Comparison of ENCODE assay signal across 11 cellular contexts in genomic region chr22:30354644-30355043, GRCh38. TPM values are rescaled to one million over a fixed set of nuclear protein-coding genes. Genes with fewer than 3 reads are reported as not detected.
DNase-seq lines count a peak whose midpoint lies in the region; ATAC-seq and TF ChIP-seq lines count a peak whose summit lies in the region.
"Had no signal": no experiment of that assay in that cellular context is flagged by ENCODE, and none has a peak within 500 bp of the region (broad histone marks: within the 10 kb centered on the region; RNA-seq: fewer than 3 reads in every experiment).

No MANE protein-coding gene starts in this region.

- H3K27ac Mint-ChIP-seq in activated naive CD8-positive, alpha-beta T cell treated with anti-CD3 and anti-CD28 coated beads for 36 hours, result peak overlapping the region; percentile 5
- H3K27ac Mint-ChIP-seq in naive thymus-derived CD4-positive, alpha-beta T cell, result peak overlapping the region in 8 of 9 donors; percentile 8 to 98 (median 74)

- peaks cover 44% of the 10 kb centered on the region for H3K79me2 ChIP-seq in ACC112 (ENCODE audit: control insufficient read depth, insufficient read depth, low read length, unreplicated experiment)

- H3K27me3 ChIP-seq in ACC112 (ENCODE audit: insufficient read depth, low read length) (no peaks in the 10 kb centered on the region), GM06990 (replicated peaks; ENCODE audit: control insufficient read depth, insufficient read depth, low read length) (no peaks in the 10 kb centered on the region)
- no peaks in the 10 kb centered on the region for H3K27me3 ChIP-seq in naive thymus-derived CD4-positive, alpha-beta T cell (ENCODE audit: control insufficient read depth in 2 of 2, insufficient read depth in 2 of 2, low read length in 2 of 2)
- H3K27me3 ChIP-seq: heart left ventricle, spleen had no signal

- H2AFZ ChIP-seq in ACC112 (ENCODE audit: low read length, unreplicated experiment), result no peak overlapping the region

- TF ChIP-seq CTCF in GM06990 (IDR thresholded peaks at IDR 0.05; ENCODE audit: insufficient read depth, low read length, poor library complexity, severe bottlenecking), result no peak

- DNase-seq in GM06990 (ENCODE audit: extremely low read depth, insufficient read length) (no peak), HCEC 1CT (no peak), AML-193 (lab: John Stamatoyannopoulos, UW) (no peak), AG08395 (ENCODE audit: low spot score) (no peak)
- DNase-seq in activated naive CD8-positive, alpha-beta T cell treated with anti-CD3 and anti-CD28 coated beads for 36 hours, result no peak
- DNase-seq in naive thymus-derived CD4-positive, alpha-beta T cell, result no peak
- no peak for DNase-seq in activated effector memory CD4-positive, alpha-beta T cell treated with anti-CD3 and anti-CD28 coated beads, Interleukin-2, amount 50 U/mL, for 16 hours
- DNase-seq: heart left ventricle, NCI-H526, spleen had no signal

- CTCF ChIA-PET in naive thymus-derived CD4-positive, alpha-beta T cell (lab: Charles Lee), result interaction anchor here (0.8 to 2.1 kb wide), 5 partner anchors 21 to 67 kb away, joined by 3 to 7 read pairs (median 3); partner anchors contain the start of gene CASTOR1

- no peak overlapping the region for H3K27ac ChIP-seq in ACC112 (ENCODE audit: low read depth, low read length)
- peak overlapping the region; percentile 100 for H3K27ac ChIP-seq in naive thymus-derived CD4-positive, alpha-beta T cell (ENCODE audit: low read depth, low read length)
- H3K27ac ChIP-seq: heart left ventricle had no signal

- no peaks in the 10 kb centered on the region for H3K36me3 ChIP-seq in ACC112 (ENCODE audit: insufficient read depth, low read length)
- H3K36me3 ChIP-seq in GM06990 (ENCODE audit: control insufficient read depth, insufficient read depth, low read length), result peaks cover 13% of the 10 kb centered on the region
- H3K36me3 ChIP-seq in naive thymus-derived CD4-positive, alpha-beta T cell (ENCODE audit: control insufficient read depth in 2 of 3, insufficient read depth in 3 of 3, low read length in 3 of 3), result peaks cover 7 to 50% (median 19%) of the 10 kb centered on the region in 3 experiments

- H3K4me3 ChIP-seq in ACC112 (ENCODE audit: low read depth, low read length), result peak overlapping the region; percentile 90; the same call in 1 of the 2 replicates
- peak overlapping the region; percentile 10 for H3K4me3 ChIP-seq in GM06990 (replicated peaks; ENCODE audit: low read depth, low read length)
- peak overlapping the region; percentile 94 for H3K4me3 ChIP-seq in naive thymus-derived CD4-positive, alpha-beta T cell (ENCODE audit: low read length)

- peaks cover 6% of the 10 kb centered on the region for H3K4me1 ChIP-seq in ACC112 (ENCODE audit: control insufficient read depth, insufficient read depth, low read length, unreplicated experiment)
- peaks cover 32 to 37% of the 10 kb centered on the region in 2 donors for H3K4me1 ChIP-seq in naive thymus-derived CD4-positive, alpha-beta T cell (ENCODE audit: control insufficient read depth in 2 of 2, insufficient read depth in 2 of 2, low read length in 2 of 2)

- no peaks in the 10 kb centered on the region for H3K9me3 Mint-ChIP-seq in activated naive CD8-positive, alpha-beta T cell treated with anti-CD3 and anti-CD28 coated beads for 36 hours
- peaks cover 0 to 2% (median 0%) of the 10 kb centered on the region in 11 donors for H3K9me3 Mint-ChIP-seq in naive thymus-derived CD4-positive, alpha-beta T cell

- H3K36me3 Mint-ChIP-seq in activated naive CD8-positive, alpha-beta T cell treated with anti-CD3 and anti-CD28 coated beads for 36 hours, result peaks cover 53% of the 10 kb centered on the region
- H3K36me3 Mint-ChIP-seq in naive thymus-derived CD4-positive, alpha-beta T cell, result peaks cover 9 to 29% (median 21%) of the 10 kb centered on the region in 5 donors

- POLR2A ChIA-PET in naive thymus-derived CD4-positive, alpha-beta T cell (lab: Charles Lee), result interaction anchor here (0.6 to 7.9 kb wide), 8 partner anchors 14 to 64 kb away, joined by 3 to 87 read pairs (median 4); partner anchors contain the start of gene CASTOR1

- no peak for ATAC-seq in naive thymus-derived CD4-positive, alpha-beta T cell
- ATAC-seq: heart left ventricle had no signal

- peak overlapping the region; percentile 91 for H3K4me3 Mint-ChIP-seq in activated naive CD8-positive, alpha-beta T cell treated with anti-CD3 and anti-CD28 coated beads for 36 hours
- peak overlapping the region; percentile 39 to 99 (median 94) for H3K4me3 Mint-ChIP-seq in naive thymus-derived CD4-positive, alpha-beta T cell

- H3K9me3 ChIP-seq in naive thymus-derived CD4-positive, alpha-beta T cell (ENCODE audit: control insufficient read depth in 2 of 3, low read length in 3 of 3), result no peaks in the 10 kb centered on the region
- H3K9me3 ChIP-seq: heart left ventricle, spleen had no signal

- intact Hi-C loops in naive thymus-derived CD4-positive, alpha-beta T cell (cut with micrococcal nuclease), result no loop called here

- peaks cover 52% of the 10 kb centered on the region for H3K4me1 Mint-ChIP-seq in activated naive CD8-positive, alpha-beta T cell treated with anti-CD3 and anti-CD28 coated beads for 36 hours
- peaks cover 47 to 81% (median 68%) of the 10 kb centered on the region in 7 donors for H3K4me1 Mint-ChIP-seq in naive thymus-derived CD4-positive, alpha-beta T cell

- H3K27me3 Mint-ChIP-seq in activated naive CD8-positive, alpha-beta T cell treated with anti-CD3 and anti-CD28 coated beads for 36 hours, result no peaks in the 10 kb centered on the region
- peaks cover 0 to 6% (median 0%) of the 10 kb centered on the region in 5 donors for H3K27me3 Mint-ChIP-seq in naive thymus-derived CD4-positive, alpha-beta T cell

RNA-seq across cellular contexts. Expression of gene SF3A1, which starts 2.0 kb away (rescaled TPM):
- 100 to 1,000 TPM; 243 to 244 TPM for total RNA-seq in activated naive CD8-positive, alpha-beta T cell treated with anti-CD3 and anti-CD28 coated beads for 36 hours
- 100 to 1,000 TPM; 267 to 341 (median 284) TPM for total RNA-seq in naive thymus-derived CD4-positive, alpha-beta T cell
- polyA plus RNA-seq in naive thymus-derived CD4-positive, alpha-beta T cell, result 100 to 1,000 TPM in 1 of 2 donors, 10 to 100 TPM in 1; 83.2 to 115 TPM

RNA-seq across cellular contexts. Expression of gene CCDC157, which starts 2.2 kb away (rescaled TPM):
- 1 to 10 TPM; 2.5 to 2.6 TPM for total RNA-seq in activated naive CD8-positive, alpha-beta T cell treated with anti-CD3 and anti-CD28 coated beads for 36 hours
- total RNA-seq in naive thymus-derived CD4-positive, alpha-beta T cell, result 1 to 10 TPM; 1.8 to 6.9 (median 3.2) TPM
- 1 to 10 TPM; 1.4 to 2.1 TPM for polyA plus RNA-seq in naive thymus-derived CD4-positive, alpha-beta T cell

RNA-seq across cellular contexts. Expression of gene TBC1D10A, which starts 27.9 kb away (rescaled TPM):
- 10 to 100 TPM; 13.0 to 14.4 TPM for total RNA-seq in activated naive CD8-positive, alpha-beta T cell treated with anti-CD3 and anti-CD28 coated beads for 36 hours
- total RNA-seq in naive thymus-derived CD4-positive, alpha-beta T cell, result 10 to 100 TPM; 47.2 to 73.8 (median 70.9) TPM
- polyA plus RNA-seq in naive thymus-derived CD4-positive, alpha-beta T cell, result 10 to 100 TPM; 62.6 to 84.7 TPM

RNA-seq across cellular contexts. Expression of gene RNF215, which starts 32.6 kb away (rescaled TPM):
- 1 to 10 TPM; 3.3 to 3.9 TPM for total RNA-seq in activated naive CD8-positive, alpha-beta T cell treated with anti-CD3 and anti-CD28 coated beads for 36 hours
- total RNA-seq in naive thymus-derived CD4-positive, alpha-beta T cell, result 10 to 100 TPM in 1 of 5 experiments, 1 to 10 TPM in 4; 4.3 to 10.8 (median 5.3) TPM
- polyA plus RNA-seq in naive thymus-derived CD4-positive, alpha-beta T cell, result 1 to 10 TPM in 1 of 2 donors, under 1 TPM in 1; 0.08 to 1.1 TPM

RNA-seq across cellular contexts. Expression of gene SEC14L2, which starts 42.2 kb away (rescaled TPM):
- 1 to 10 TPM; 9.1 to 9.4 TPM for total RNA-seq in activated naive CD8-positive, alpha-beta T cell treated with anti-CD3 and anti-CD28 coated beads for 36 hours
- total RNA-seq in naive thymus-derived CD4-positive, alpha-beta T cell, result 100 to 1,000 TPM in 1 of 5 experiments, 10 to 100 TPM in 4; 10.7 to 147 (median 16.5) TPM
- 10 to 100 TPM; 12.7 to 20.7 TPM for polyA plus RNA-seq in naive thymus-derived CD4-positive, alpha-beta T cell

Comparison
In these comparisons a context has a peak if more than half of its experiments do, and no peak if none do; other contexts are left out.
1. H3K4me3 ChIP-seq: peak in every context shown above with its lines; median percentile 94 in naive thymus-derived CD4-positive, alpha-beta T cell; 90 in ACC112; 10 in GM06990.